In genomic region chr16:21654881-21655280, GRCh38 we compare ENCODE assay signal across 1 cellular context.
TF ChIP-seq lines count a peak whose summit lies in the region.

No MANE protein-coding gene starts in this region.

TF ChIP-seq in GM23338, 12 proteins besides CTCF, POLR2A, EP300 and RAD21 (continued from another document):
- TF ChIP-seq REST (IDR thresholded peaks at IDR 0.05; ENCODE audit: unreplicated experiment) (no peak), NANOG (IDR thresholded peaks at IDR 0.05; ENCODE audit: borderline replicate concordance) (no peak), EZH2 (IDR thresholded peaks at IDR 0.05; ENCODE audit: low read depth, unreplicated experiment) (no peak)
